8 cellular contexts compared by ENCODE assay signal in genomic region chr9:92954078-92954861, GRCh38. TPM values are rescaled to one million over a fixed set of nuclear protein-coding genes. Genes with fewer than 3 reads are reported as not detected.
A peak's percentile ranks its signal among the peaks of the same experiment; 100 is the strongest.
DNase-seq lines count a peak whose midpoint lies in the region; ATAC-seq, FAIRE-seq and TF ChIP-seq lines count a peak whose summit lies in the region.

No MANE protein-coding gene starts in this region.

- H3K4me3 ChIP-seq in GM06990 (replicated peaks; ENCODE audit: low read depth, low read length) (no peak overlapping the region), colonic mucosa (no peak overlapping the region)

- peak; percentile 92 to 93 for ATAC-seq in activated CD4-positive, CD25-positive, alpha-beta regulatory T cell treated with anti-CD3 and anti-CD28 coated beads, Interleukin-2, amount 50 U/mL, for 24 hours
- no peak for ATAC-seq in HG03097 (IDR thresholded peaks at IDR 0.05; ENCODE audit: low FRiP score, unreplicated experiment)

- intact Hi-C loops in colonic mucosa (cut with DNase I) = no loop called here

- H3K36me3 ChIP-seq in GM06990 (ENCODE audit: control insufficient read depth, insufficient read depth, low read length) = no peaks in the 10 kb centered on the region
- H3K36me3 ChIP-seq in colonic mucosa = no peaks in the 10 kb centered on the region

- no peak for FAIRE-seq in HTR-8/SVneo (lab: Jason Lieb, UNC)

- H3K27ac ChIP-seq in colonic mucosa = no peak overlapping the region

- DNase-seq in GM06990 (ENCODE audit: extremely low read depth, insufficient read length) (peak; percentile 41), HT-29 (ENCODE audit: low spot score) (peak; percentile 99), colonic mucosa (peak; percentile 89), HTR-8/SVneo (ENCODE audit: insufficient read length, low spot score) (no peak), DMS 273 (lab: John Stamatoyannopoulos, UW; ENCODE audit: unreplicated experiment) (no peak)
- peak; percentile 88 for DNase-seq in stimulated activated CD4-positive, alpha-beta T cell treated with anti-CD3 and anti-CD28 coated beads, Interleukin-15, amount 100 ng/mL, for 24 hours

- H3K9ac ChIP-seq in colonic mucosa (ENCODE audit: low read depth in 2 of 2, low read length in 2 of 2) = peak overlapping the region in 1 of 2 donors; percentile 18

- no peak for TF ChIP-seq CTCF in GM06990 (IDR thresholded peaks at IDR 0.05; ENCODE audit: insufficient read depth, low read length, poor library complexity, severe bottlenecking)
- TF ChIP-seq CTCF in colonic mucosa (IDR thresholded peaks at IDR 0.05) = no peak

- no peaks in the 10 kb centered on the region for H3K4me1 ChIP-seq in colonic mucosa

- H3K27me3 ChIP-seq in GM06990 (replicated peaks; ENCODE audit: control insufficient read depth, insufficient read depth, low read length) = peaks cover 4% of the 10 kb centered on the region
- H3K27me3 ChIP-seq in colonic mucosa = peaks cover under 1% of the 10 kb centered on the region

- H3K9me3 ChIP-seq in colonic mucosa = no peaks in the 10 kb centered on the region

RNA-seq across cellular contexts. Expression of gene FGD3, which starts 6.9 kb away (rescaled TPM):
- 12.8 and 14.7 TPM in 2 replicates for total RNA-seq in HT-29 (2014; rRNA removed; shearing (Covaris generic))
- 1 to 10 TPM; 1.8 to 2.3 TPM for total RNA-seq in colonic mucosa

Comparison
In these comparisons a context has a peak if more than half of its experiments do, and no peak if none do; other contexts are left out.
1. DNase-seq: peak in GM06990 (single experiment), HT-29 (single experiment), colonic mucosa (single experiment) and stimulated activated CD4-positive, alpha-beta T cell treated with anti-CD3 and anti-CD28 coated beads, Interleukin-15, amount 100 ng/mL, for 24 hours (single experiment); none in HTR-8/SVneo (single experiment) and DMS 273 (single experiment).